In genomic region chr19:4388171-4389063, GRCh38 we compare ENCODE assay signal across 1 cellular context.
TF ChIP-seq lines count a peak whose summit lies in the region.

No MANE protein-coding gene starts in this region.

TF ChIP-seq in K562, 482 proteins besides CTCF, POLR2A, EP300 and RAD21:
- TF ChIP-seq ZNF224 (CRISPR knock-in tag; IDR thresholded peaks at IDR 0.05): no peak
- TF ChIP-seq FOXJ3 (CRISPR knock-in tag; IDR thresholded peaks at IDR 0.05): no peak
- TF ChIP-seq RBM22 (IDR thresholded peaks at IDR 0.05; ENCODE audit: low read depth, low read length, poor library complexity, severe bottlenecking): peak; percentile 37
